ENCODE assay signal across 1 cellular context in genomic region chr17:6574689-6575595, GRCh38.
A peak's percentile ranks its signal among the peaks of the same experiment; 100 is the strongest.
TF ChIP-seq lines count a peak whose summit lies in the region.

No MANE protein-coding gene starts in this region.

TF ChIP-seq in K562, 482 proteins besides CTCF, POLR2A, EP300 and RAD21 (continued from another document and continues in another):
- no peak for TF ChIP-seq ZBTB9 (CRISPR knock-in tag; IDR thresholded peaks at IDR 0.05)
- no peak for TF ChIP-seq GTF2E2 (tag; IDR thresholded peaks at IDR 0.05)
- TF ChIP-seq GTF2A2 (tag; IDR thresholded peaks at IDR 0.05) = no peak
- TF ChIP-seq EGR1 (conservative IDR thresholded peaks at IDR 0.05) = peak; percentile 99
- peak in 1 of 2 experiments; percentile 32; a peak in 1 of 4 replicates for TF ChIP-seq TEAD1 (CRISPR knock-in tag; IDR thresholded peaks at IDR 0.05)
- no peak for TF ChIP-seq CBFB (CRISPR knock-in tag; IDR thresholded peaks at IDR 0.05)
- TF ChIP-seq POLR2AphosphoS2 (IDR thresholded peaks at IDR 0.05; ENCODE audit: low read length) = no peak
- TF ChIP-seq U2AF1 (optimal IDR thresholded peaks at IDR 0.05; ENCODE audit: low read depth, low read length) = no peak
- no peak for TF ChIP-seq GTF2F1 (IDR thresholded peaks at IDR 0.05; ENCODE audit: low read depth, low read length)
- no peak for TF ChIP-seq EZH2 (IDR thresholded peaks at IDR 0.05; ENCODE audit: borderline replicate concordance, low read depth, low read length)
- TF ChIP-seq NR2C1 (IDR thresholded peaks at IDR 0.05) = no peak
- peak; percentile 46; the same call in 1 of the 2 replicates for TF ChIP-seq NR2C1 (tag; IDR thresholded peaks at IDR 0.05)
- TF ChIP-seq GABPA (tag; conservative IDR thresholded peaks at IDR 0.05; ENCODE audit: low read depth) = peak; percentile 41; the same call in 1 of the 2 replicates
- TF ChIP-seq SMARCA4 (IDR thresholded peaks at IDR 0.05) = 0 out of 2 replicates have a peak, but pooled peaks have one; percentile 37
- TF ChIP-seq ZNF77 (CRISPR knock-in tag; IDR thresholded peaks at IDR 0.05) = no peak
- peak in 1 of 2 experiments; percentile 46; a peak in 1 of 4 replicates for TF ChIP-seq ZNF639 (CRISPR knock-in tag; conservative IDR thresholded peaks at IDR 0.05 in 1 of 2, IDR thresholded peaks at IDR 0.05 in 1 of 2)
- peak; percentile 55; the same call in 1 of the 2 replicates for TF ChIP-seq MGA (IDR thresholded peaks at IDR 0.05)
- 0 out of 2 replicates have a peak, but pooled peaks have one; percentile 49 for TF ChIP-seq SMAD4 (CRISPR knock-in tag; conservative IDR thresholded peaks at IDR 0.05)
- TF ChIP-seq ZNF133 (CRISPR knock-in tag; IDR thresholded peaks at IDR 0.05) = no peak
- no peak for TF ChIP-seq KLF13 (tag; IDR thresholded peaks at IDR 0.05; ENCODE audit: borderline replicate concordance, low read depth)
- no peak; the same call in 1 of the 2 replicates for TF ChIP-seq ETS1 (conservative IDR thresholded peaks at IDR 0.05; ENCODE audit: control insufficient read depth, low read depth, low read length)
- TF ChIP-seq CREM (IDR thresholded peaks at IDR 0.05; ENCODE audit: low read depth) = peak; percentile 38; the same call in 1 of the 2 replicates
- TF ChIP-seq CREB3 (tag; conservative IDR thresholded peaks at IDR 0.05; ENCODE audit: low read depth) = no peak
- TF ChIP-seq TRIM28 (IDR thresholded peaks at IDR 0.05) = no peak
- TF ChIP-seq ZBTB8A (IDR thresholded peaks at IDR 0.05; ENCODE audit: partially characterized antibody) = no peak
- TF ChIP-seq RBM22 (IDR thresholded peaks at IDR 0.05; ENCODE audit: low read depth, low read length, poor library complexity, severe bottlenecking) = no peak
- no peak for TF ChIP-seq POU5F1 (IDR thresholded peaks at IDR 0.05; ENCODE audit: borderline replicate concordance, low read depth, low read length, partially characterized antibody)
- peak; percentile 99 for TF ChIP-seq CC2D1A (IDR thresholded peaks at IDR 0.05)
- no peak for TF ChIP-seq ZNF511 (CRISPR knock-in tag; IDR thresholded peaks at IDR 0.05)
- no peak for TF ChIP-seq ZNF232 (CRISPR knock-in tag; IDR thresholded peaks at IDR 0.05)
- TF ChIP-seq POLR2G (IDR thresholded peaks at IDR 0.05; ENCODE audit: low read depth, low read length) = peak; percentile 37; the same call in 1 of the 2 replicates
- TF ChIP-seq E2F3 (CRISPR knock-in tag; IDR thresholded peaks at IDR 0.05) = no peak
- TF ChIP-seq NR2C2 (CRISPR knock-in tag; IDR thresholded peaks at IDR 0.05) = no peak
- peak; percentile 75; the same call in 1 of the 2 replicates for TF ChIP-seq NR2C2 (tag; IDR thresholded peaks at IDR 0.05)
- no peak for TF ChIP-seq NELFE (IDR thresholded peaks at IDR 0.05; ENCODE audit: insufficient read depth, insufficient read length)
- TF ChIP-seq TRIM24 (IDR thresholded peaks at IDR 0.05) = peak; percentile 27 to 35; a peak in 1 of 4 replicates
- TF ChIP-seq ZNF583 (CRISPR knock-in tag; IDR thresholded peaks at IDR 0.05) = no peak
- TF ChIP-seq ELF2 (CRISPR knock-in tag; IDR thresholded peaks at IDR 0.05) = no peak
- TF ChIP-seq PHB (CRISPR knock-in tag; IDR thresholded peaks at IDR 0.05) = no peak
- no peak for TF ChIP-seq DIDO1 (tag; IDR thresholded peaks at IDR 0.05; ENCODE audit: low read depth)
- TF ChIP-seq XRCC3 (IDR thresholded peaks at IDR 0.05) = no peak
- peak; percentile 65; the same call in 1 of the 2 replicates for TF ChIP-seq ARID1B (IDR thresholded peaks at IDR 0.05)
- TF ChIP-seq TBP (optimal IDR thresholded peaks at IDR 0.05; ENCODE audit: low read depth, low read length) = no peak
- peak; percentile 51; the same call in 1 of the 2 replicates for TF ChIP-seq ESRRA (IDR thresholded peaks at IDR 0.05; ENCODE audit: borderline replicate concordance, low read depth)
- TF ChIP-seq ZFPM2 (CRISPR knock-in tag; IDR thresholded peaks at IDR 0.05) = no peak
- no peak for TF ChIP-seq ZBTB43 (CRISPR knock-in tag; IDR thresholded peaks at IDR 0.05)
- TF ChIP-seq PHF20 (IDR thresholded peaks at IDR 0.05; ENCODE audit: partially characterized antibody) = peak; percentile 18
- TF ChIP-seq HMGN3 (IDR thresholded peaks at IDR 0.05; ENCODE audit: borderline replicate concordance, extremely low read depth, insufficient read length, low read depth, low read length) = no peak
- TF ChIP-seq HDAC1 (IDR thresholded peaks at IDR 0.05) = no peak
- no peak for TF ChIP-seq EHMT2 (IDR thresholded peaks at IDR 0.05)
- no peak for TF ChIP-seq ZNF224 (CRISPR knock-in tag; IDR thresholded peaks at IDR 0.05)
- TF ChIP-seq IRF1 (CRISPR knock-in tag; IDR thresholded peaks at IDR 0.05; ENCODE audit: borderline replicate concordance) = no peak
- no peak for TF ChIP-seq ZNF431 (CRISPR knock-in tag; IDR thresholded peaks at IDR 0.05)
- TF ChIP-seq CBFA2T3 (IDR thresholded peaks at IDR 0.05) = peak; percentile 23; the same call in 1 of the 2 replicates
